In genomic region chr12:68158427-68158826, GRCh38 we compare ENCODE assay signal across 8 cellular contexts. TPM values are rescaled to one million over a fixed set of nuclear protein-coding genes. Genes with fewer than 3 reads are reported as not detected.
DNase-seq lines count a peak whose midpoint lies in the region; ATAC-seq and TF ChIP-seq lines count a peak whose summit lies in the region.

No MANE protein-coding gene starts in this region.

- no peak overlapping the region for H2AFZ ChIP-seq in SK-N-SH (ENCODE audit: low read depth)

- TF ChIP-seq CTCF in AG10803 (conservative IDR thresholded peaks at IDR 0.05; ENCODE audit: low read length) (peak; percentile 62), GM12864 (IDR thresholded peaks at IDR 0.05; ENCODE audit: low read depth, low read length, missing control alignments) (peak; percentile 46), SK-N-SH (IDR thresholded peaks at IDR 0.05) (peak; percentile 50), right atrium auricular region (IDR thresholded peaks at IDR 0.05) (peak in 1 of 2 donors; percentile 50)

- CTCF ChIA-PET in SK-N-SH (lab: Yijun Ruan, JAX): interaction anchor here (0.7 to 1.5 kb wide), 6 partner anchors 8 to 803 kb away, joined by 3 to 5 read pairs (median 4); no protein-coding TSS in a partner anchor

- no peak overlapping the region for H3K4me2 ChIP-seq in SK-N-SH

- no peak overlapping the region for H3K4me3 ChIP-seq in AG10803 (ENCODE audit: low read length)
- no peak overlapping the region for H3K4me3 ChIP-seq in GM12864 (ENCODE audit: low read depth, low read length)
- H3K4me3 ChIP-seq in SK-N-SH (ENCODE audit: low read depth in 2 of 2, low read length in 1 of 2): no peak overlapping the region; a peak in 1 of 4 replicates
- no peak overlapping the region for H3K4me3 ChIP-seq in right atrium auricular region

- WGBS in SK-N-SH (ENCODE audit: low lambda C conversion rate): 66% methylated on average over 2 of the region's 2 CpGs

- H3K9me2 ChIP-seq in SK-N-SH: no peaks in the 10 kb centered on the region

- peak; percentile 17 for DNase-seq in AG10803 (ENCODE audit: low read depth)
- no peak for DNase-seq in GM12864 (ENCODE audit: low read depth)
- DNase-seq in SK-N-SH: no peak
- peak; percentile 24 for DNase-seq in germinal center (ENCODE audit: low spot score)
- no peak for DNase-seq in 8988T
- DNase-seq in NCI-H446 treated with DMSO at 0.1 percent for 48 hours (lab: John Stamatoyannopoulos, UW): no peak
- DNase-seq in right atrium auricular region (ENCODE audit: low spot score): no peak

- POLR2A ChIA-PET in SK-N-SH (lab: Yijun Ruan, JAX): no interaction called here

- H3K9ac ChIP-seq in SK-N-SH: no peak overlapping the region

- peak; percentile 26; the same call in 1 of the 2 replicates for TF ChIP-seq RAD21 in SK-N-SH (IDR thresholded peaks at IDR 0.05; ENCODE audit: low read length)

- H3K27ac ChIP-seq in SK-N-SH (ENCODE audit: low read depth in 2 of 2, low read length in 1 of 2) (no peak overlapping the region), right atrium auricular region (no peak overlapping the region)

- no peaks in the 10 kb centered on the region for H3K79me2 ChIP-seq in SK-N-SH (ENCODE audit: insufficient read depth)

- no peak for ATAC-seq in GM18868 (IDR thresholded peaks at IDR 0.05; ENCODE audit: unreplicated experiment)

- no peak for TF ChIP-seq EP300 in SK-N-SH (IDR thresholded peaks at IDR 0.05; ENCODE audit: borderline replicate concordance in 1 of 2, low read depth in 1 of 2, low read length in 1 of 2)

- H3F3A ChIP-seq in SK-N-SH (replicated peaks; ENCODE audit: insufficient read depth): no peaks in the 10 kb centered on the region

- no peaks in the 10 kb centered on the region for H3K9me3 ChIP-seq in SK-N-SH
- H3K9me3 ChIP-seq in right atrium auricular region: no peaks in the 10 kb centered on the region

- no peaks in the 10 kb centered on the region for H3K36me3 ChIP-seq in SK-N-SH (replicated peaks in 1 of 2; ENCODE audit: control insufficient read depth in 1 of 2, insufficient read depth in 2 of 2, low read length in 1 of 2)
- H3K36me3 ChIP-seq in right atrium auricular region: no peaks in the 10 kb centered on the region

- H3K27me3 ChIP-seq in SK-N-SH (ENCODE audit: insufficient read depth) (no peaks in the 10 kb centered on the region), right atrium auricular region (no peaks in the 10 kb centered on the region)

- H3K4me1 ChIP-seq in SK-N-SH (ENCODE audit: control insufficient read depth in 1 of 2, insufficient read depth in 2 of 2, low read depth in 1 of 2, low read length in 1 of 2) (no peaks in the 10 kb centered on the region), right atrium auricular region (no peaks in the 10 kb centered on the region)

- no peaks in the 10 kb centered on the region for H4K20me1 ChIP-seq in SK-N-SH (ENCODE audit: insufficient read depth)

TF ChIP-seq in SK-N-SH, 30 proteins besides CTCF, POLR2A, EP300 and RAD21:
- TF ChIP-seq MEF2A (IDR thresholded peaks at IDR 0.05; ENCODE audit: borderline replicate concordance, low read depth) (no peak), CHD2 (IDR thresholded peaks at IDR 0.05; ENCODE audit: low read length, partially characterized antibody) (no peak), NRF1 (IDR thresholded peaks at IDR 0.05; ENCODE audit: low read depth, low read length) (no peak), SIN3A (IDR thresholded peaks at IDR 0.05; ENCODE audit: borderline replicate concordance, low read depth, low read length) (no peak), GATA2 (CRISPR knock-in tag; IDR thresholded peaks at IDR 0.05) (no peak), YY1 (IDR thresholded peaks at IDR 0.05; ENCODE audit: low read depth) (no peak), EZH2phosphoT487 (IDR thresholded peaks at IDR 0.05; ENCODE audit: borderline replicate concordance, low read depth) (no peak), GABPA (IDR thresholded peaks at IDR 0.05; ENCODE audit: low read depth) (no peak), ZBTB33 (IDR thresholded peaks at IDR 0.05; ENCODE audit: borderline replicate concordance, low read depth) (no peak)
- TF ChIP-seq, protein P1, sequence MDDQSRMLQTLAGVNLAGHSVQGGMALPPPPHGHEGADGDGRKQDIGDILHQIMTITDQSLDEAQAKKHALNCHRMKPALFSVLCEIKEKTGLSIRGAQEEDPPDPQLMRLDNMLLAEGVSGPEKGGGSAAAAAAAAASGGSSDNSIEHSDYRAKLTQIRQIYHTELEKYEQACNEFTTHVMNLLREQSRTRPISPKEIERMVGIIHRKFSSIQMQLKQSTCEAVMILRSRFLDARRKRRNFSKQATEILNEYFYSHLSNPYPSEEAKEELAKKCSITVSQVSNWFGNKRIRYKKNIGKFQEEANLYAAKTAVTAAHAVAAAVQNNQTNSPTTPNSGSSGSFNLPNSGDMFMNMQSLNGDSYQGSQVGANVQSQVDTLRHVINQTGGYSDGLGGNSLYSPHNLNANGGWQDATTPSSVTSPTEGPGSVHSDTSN (IDR thresholded peaks at IDR 0.05): no peak
- TF ChIP-seq, protein P2, sequence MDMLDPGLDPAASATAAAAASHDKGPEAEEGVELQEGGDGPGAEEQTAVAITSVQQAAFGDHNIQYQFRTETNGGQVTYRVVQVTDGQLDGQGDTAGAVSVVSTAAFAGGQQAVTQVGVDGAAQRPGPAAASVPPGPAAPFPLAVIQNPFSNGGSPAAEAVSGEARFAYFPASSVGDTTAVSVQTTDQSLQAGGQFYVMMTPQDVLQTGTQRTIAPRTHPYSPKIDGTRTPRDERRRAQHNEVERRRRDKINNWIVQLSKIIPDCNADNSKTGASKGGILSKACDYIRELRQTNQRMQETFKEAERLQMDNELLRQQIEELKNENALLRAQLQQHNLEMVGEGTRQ (IDR thresholded peaks at IDR 0.05; ENCODE audit: borderline replicate concordance, low read depth, low read length): no peak

RNA-seq across cellular contexts. Expression of gene IFNG, which starts 1.1 kb away (rescaled TPM):
- polyA plus RNA-seq in SK-N-SH (2012; rRNA removed): not detected in 2 replicates
- not detected in 2 replicates for polyA plus RNA-seq in SK-N-SH (2012; cell fraction: cytosol; rRNA removed)
- polyA plus RNA-seq in SK-N-SH (2012; cell fraction: nucleus; rRNA removed): not detected in 2 replicates
- not detected for total RNA-seq in right atrium auricular region

Comparison
In these comparisons a context has a peak if more than half of its experiments do, and no peak if none do; other contexts are left out.
1. DNase-seq: peak in AG10803 (single experiment) and germinal center (single experiment); none in GM12864 (single experiment), SK-N-SH (single experiment), 8988T (single experiment), NCI-H446 treated with DMSO at 0.1 percent for 48 hours (single experiment) and right atrium auricular region (single experiment).